Comparison of ENCODE assay signal across 8 cellular contexts in the genomic region with DNA sequence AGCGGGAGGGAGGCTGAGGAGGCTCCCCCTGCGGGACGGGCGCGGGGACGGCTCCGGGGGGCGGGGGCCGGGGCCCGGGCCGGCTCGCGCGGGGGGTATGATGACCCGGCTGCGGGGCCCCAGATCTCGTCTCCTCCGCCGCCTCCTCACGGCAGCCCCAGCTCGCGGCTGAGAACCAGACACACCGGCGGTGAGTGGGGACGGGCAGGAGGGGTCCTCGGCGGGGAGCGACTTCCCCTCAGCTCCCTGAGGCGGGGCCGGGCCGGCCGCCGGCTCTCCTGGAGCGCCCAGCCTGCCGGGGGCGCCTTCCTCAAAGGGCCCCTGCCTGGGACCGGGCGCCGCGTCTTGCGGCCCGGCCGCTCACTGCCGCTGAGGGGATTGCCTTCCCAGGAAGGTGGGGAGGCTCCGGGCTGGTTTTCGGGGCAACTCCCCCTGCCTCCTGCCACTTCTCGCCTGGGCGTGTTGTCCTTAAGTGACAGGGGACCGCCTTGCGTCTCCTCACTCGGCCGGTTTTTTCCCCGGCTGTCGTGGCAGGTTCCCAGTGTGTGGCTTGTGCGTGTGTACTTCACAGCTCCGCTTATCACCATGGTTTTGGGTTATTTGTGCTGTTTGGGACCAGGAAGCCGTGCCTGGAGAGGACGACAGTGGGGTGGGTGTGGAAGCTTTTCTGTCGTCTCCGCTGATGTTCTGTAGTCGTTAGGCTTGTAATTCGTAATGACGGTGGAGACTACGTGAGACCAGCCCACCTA. TPM values are rescaled to one million over a fixed set of nuclear protein-coding genes. Genes with fewer than 3 reads are reported as not detected.
DNase-seq lines count a peak whose midpoint lies in the region; ATAC-seq and TF ChIP-seq lines count a peak whose summit lies in the region.

No MANE protein-coding gene starts in this region.

- H3K9me3 ChIP-seq in heart left ventricle (no peaks in the 10 kb centered on the region), prostate gland (no peaks in the 10 kb centered on the region)

- peak in 5 of 12 donors; percentile 21 to 38 (median 34) for TF ChIP-seq CTCF in heart left ventricle (IDR thresholded peaks at IDR 0.05)
- peak in 1 of 4 experiments; percentile 16 for TF ChIP-seq CTCF in prostate gland (IDR thresholded peaks at IDR 0.05)

- peak overlapping the region; percentile 62 to 98 (median 95) for H3K27ac ChIP-seq in heart left ventricle
- peak overlapping the region; percentile 92 to 95 for H3K27ac ChIP-seq in prostate gland

- peak overlapping the region; percentile 95 for H3K4me3 Mint-ChIP-seq in activated naive CD8-positive, alpha-beta T cell

- peaks cover 57% of the 10 kb centered on the region for H3K4me1 Mint-ChIP-seq in activated naive CD8-positive, alpha-beta T cell (ENCODE audit: low read depth)

- H3K9me3 Mint-ChIP-seq in activated naive CD8-positive, alpha-beta T cell (ENCODE audit: low read depth) = no peaks in the 10 kb centered on the region

- peaks cover 6 to 60% (median 38%) of the 10 kb centered on the region in 12 donors for H3K4me1 ChIP-seq in heart left ventricle
- no peaks in the 10 kb centered on the region for H3K4me1 ChIP-seq in prostate gland (replicated peaks)

- no peaks in the 10 kb centered on the region for H3K27me3 ChIP-seq in heart left ventricle
- no peaks in the 10 kb centered on the region for H3K27me3 ChIP-seq in prostate gland (replicated peaks; ENCODE audit: insufficient read depth)

- in situ Hi-C loops in SK-MEL-5 (cut with HindIII; ENCODE audit: low pct_unique_long_range_greater_than_20kb, low sequenced_read_pairs) = no loop called here

- H3K36me3 Mint-ChIP-seq in activated naive CD8-positive, alpha-beta T cell = no peaks in the 10 kb centered on the region

- H3K27me3 Mint-ChIP-seq in activated naive CD8-positive, alpha-beta T cell = no peaks in the 10 kb centered on the region

- ATAC-seq in GM18861 (IDR thresholded peaks at IDR 0.05; ENCODE audit: unreplicated experiment) (peak; percentile 10), HG03095 (IDR thresholded peaks at IDR 0.05; ENCODE audit: unreplicated experiment) (peak; percentile 32), heart left ventricle (peak in 3 of 4 donors; percentile 31 to 64 (median 54))

- TF ChIP-seq POLR2A in heart left ventricle (IDR thresholded peaks at IDR 0.05) (no peak), prostate gland (IDR thresholded peaks at IDR 0.05) (peak; percentile 11)

- DNase-seq in AG08395 (ENCODE audit: low spot score) (peak; percentile 41), SK-MEL-5 (ENCODE audit: low read depth, low spot score) (peak; percentile 9), heart left ventricle (peak in 4 of 5 donors; percentile 29 to 75 (median 48)), prostate gland (ENCODE audit: low spot score) (peak; percentile 33), NCI-H226 (no peak)

- peak overlapping the region; percentile 93 for H3K27ac Mint-ChIP-seq in activated naive CD8-positive, alpha-beta T cell

- intact Hi-C loops in heart left ventricle (cut with DNase I) (loop anchor here in 9 of 10 donors (1.0 to 2.0 kb wide), 4 partner anchors 17 to 25 kb away; a partner anchor contains a TSS), prostate gland (cut with DNase I) (loop anchor here (1.0 kb wide), 1 partner anchor 25 kb away; a partner anchor contains a TSS)

- 0 to 1% (median 1%) methylated on average over 25 to 63 of the region's 64 CpGs for WGBS in heart left ventricle, 4 donors
- WGBS in prostate gland = under 1% methylated on average over 26 of the region's 64 CpGs

- H3K4me3 ChIP-seq in heart left ventricle = peak overlapping the region; percentile 73 to 99 (median 94)
- H3K4me3 ChIP-seq in prostate gland = peak overlapping the region; percentile 82 to 96

- H3K36me3 ChIP-seq in heart left ventricle (no peaks in the 10 kb centered on the region), prostate gland (no peaks in the 10 kb centered on the region)

RNA-seq across cellular contexts. Expression of a gene that starts 0.8 kb away (rescaled TPM):
- 11.4 and 12.7 TPM in 2 replicates for total RNA-seq in SK-MEL-5 (2014; rRNA removed; shearing (Covaris generic))
- polyA plus RNA-seq in SK-MEL-5 (2015; cell fraction: cytosol; rRNA removed) = 15.6 and 20.0 TPM in 2 replicates
- 24.0 and 24.3 TPM in 2 replicates for polyA plus RNA-seq in SK-MEL-5 (2015; cell fraction: nucleus; rRNA removed)
- total RNA-seq in heart left ventricle (100 to 1,000 TPM in 1 of 9 donors, 10 to 100 TPM in 8; 41.8 to 102 (median 62.7) TPM), prostate gland (10 to 100 TPM; 43.5 to 76.3 TPM)
- polyA plus RNA-seq in heart left ventricle = 10 to 100 TPM in 1 of 2 donors, 1 to 10 TPM in 1; 7.0 to 24.9 TPM

RNA-seq across cellular contexts. Expression of a gene that starts 24.8 kb away (rescaled TPM):
- 5.1 and 6.2 TPM in 2 replicates for total RNA-seq in SK-MEL-5 (2014; rRNA removed; shearing (Covaris generic))
- polyA plus RNA-seq in SK-MEL-5 (2015; cell fraction: cytosol; rRNA removed) = 7.3 and 9.7 TPM in 2 replicates
- 1.5 and 3.0 TPM in 2 replicates for polyA plus RNA-seq in SK-MEL-5 (2015; cell fraction: nucleus; rRNA removed)
- total RNA-seq in heart left ventricle (1 to 10 TPM; 1.2 to 6.0 (median 2.2) TPM), prostate gland (10 to 100 TPM in 1 of 2 donors, 1 to 10 TPM in 1; 4.2 to 10.1 TPM)
- polyA plus RNA-seq in heart left ventricle = 1 to 10 TPM in 1 of 2 donors, under 1 TPM in 1; 0.38 to 2.8 TPM

RNA-seq across cellular contexts. Expression of a gene that starts 25.3 kb away (rescaled TPM):
- 4.7 and 8.3 TPM in 2 replicates for total RNA-seq in SK-MEL-5 (2014; rRNA removed; shearing (Covaris generic))
- polyA plus RNA-seq in SK-MEL-5 (2015; cell fraction: cytosol; rRNA removed) = 3.9 and 5.6 TPM in 2 replicates
- 33.9 and 48.1 TPM in 2 replicates for polyA plus RNA-seq in SK-MEL-5 (2015; cell fraction: nucleus; rRNA removed)
- total RNA-seq in heart left ventricle = 10 to 100 TPM in 6 of 9 donors, 1 to 10 TPM in 3; 7.3 to 17.2 (median 10.8) TPM
- 1 to 10 TPM; 7.5 to 9.4 TPM for polyA plus RNA-seq in heart left ventricle
- 10 to 100 TPM in 1 of 2 donors, 1 to 10 TPM in 1; 5.0 to 14.8 TPM for total RNA-seq in prostate gland

RNA-seq across cellular contexts. Expression of a gene that starts 42.5 kb away (rescaled TPM):
- total RNA-seq in SK-MEL-5 (2014; rRNA removed; shearing (Covaris generic)) = not detected in 2 replicates
- polyA plus RNA-seq in SK-MEL-5 (2015; cell fraction: cytosol; rRNA removed) = not detected in 2 replicates
- polyA plus RNA-seq in SK-MEL-5 (2015; cell fraction: nucleus; rRNA removed) = 0.43 and 0.87 TPM in 2 replicates
- total RNA-seq in heart left ventricle = under 1 TPM in 4 of 9 donors, not detected in 5; 0.07 to 0.61 (median 0.38) TPM
- polyA plus RNA-seq in heart left ventricle = under 1 TPM; 0.01 to 0.08 TPM
- total RNA-seq in prostate gland = 10 to 100 TPM in 1 of 2 donors, under 1 TPM in 1; 0.46 to 92.5 TPM

RNA-seq across cellular contexts. Expression of a gene that starts 49.4 kb away (rescaled TPM):
- total RNA-seq in SK-MEL-5 (2014; rRNA removed; shearing (Covaris generic)) = 0.16 TPM in 1 of 2 replicates, not detected in the other
- 0.18 and 0.42 TPM in 2 replicates for polyA plus RNA-seq in SK-MEL-5 (2015; cell fraction: cytosol; rRNA removed)
- 0.23 and 0.39 TPM in 2 replicates for polyA plus RNA-seq in SK-MEL-5 (2015; cell fraction: nucleus; rRNA removed)
- total RNA-seq in heart left ventricle (10 to 100 TPM in 7 of 9 donors, 1 to 10 TPM in 2; 5.3 to 27.2 (median 13.5) TPM), prostate gland (10 to 100 TPM; 15.8 to 25.1 TPM)
- 1 to 10 TPM; 5.1 to 7.8 TPM for polyA plus RNA-seq in heart left ventricle
